ENCODE assay signal across 1 cellular context in genomic region chr17:82297804-82298537, GRCh38.
TF ChIP-seq lines count a peak whose summit lies in the region.

No MANE protein-coding gene starts in this region.

TF ChIP-seq in K562, 482 proteins besides CTCF, POLR2A, EP300 and RAD21 (continued from another document and continues in another):
- TF ChIP-seq TEAD2 (tag; IDR thresholded peaks at IDR 0.05) (no peak), BMI1 (IDR thresholded peaks at IDR 0.05; ENCODE audit: low read length) (no peak), CUX1 (CRISPR knock-in tag; IDR thresholded peaks at IDR 0.05) (0 out of 2 replicates have a peak, but pooled peaks have one; percentile 41), ZNF707 (CRISPR knock-in tag; conservative IDR thresholded peaks at IDR 0.05) (no peak), SIN3A (IDR thresholded peaks at IDR 0.05; ENCODE audit: borderline replicate concordance in 2 of 2, control insufficient read depth in 1 of 2, low read depth in 2 of 2, low read length in 2 of 2) (no peak), TAF7 (tag; IDR thresholded peaks at IDR 0.05) (0 out of 2 replicates have a peak, but pooled peaks have one; percentile 10), ZNF133 (CRISPR knock-in tag; IDR thresholded peaks at IDR 0.05) (no peak), ZNF780A (CRISPR knock-in tag; IDR thresholded peaks at IDR 0.05) (no peak), NRF1 (conservative IDR thresholded peaks at IDR 0.05 in 1 of 2, IDR thresholded peaks at IDR 0.05 in 1 of 2) (peak; percentile 69 to 74), RNF2 (IDR thresholded peaks at IDR 0.05) (peak; percentile 55; the same call in 1 of the 2 replicates), ZNF263 (CRISPR knock-in tag; IDR thresholded peaks at IDR 0.05; ENCODE audit: borderline replicate concordance) (peak; percentile 84; the same call in 1 of the 2 replicates), UBTF (IDR thresholded peaks at IDR 0.05; ENCODE audit: borderline replicate concordance in 1 of 2, low read depth in 2 of 2, low read length in 2 of 2) (peak; percentile 77 to 92; a peak in 3 of 4 replicates), ZFX (CRISPR knock-in tag; IDR thresholded peaks at IDR 0.05) (peak; percentile 53), KLF13 (tag; IDR thresholded peaks at IDR 0.05; ENCODE audit: borderline replicate concordance, low read depth) (no peak), KDM1A (IDR thresholded peaks at IDR 0.05) (no peak), ZNF165 (CRISPR knock-in tag; IDR thresholded peaks at IDR 0.05; ENCODE audit: borderline replicate concordance) (no peak), PHF21A (IDR thresholded peaks at IDR 0.05; ENCODE audit: borderline replicate concordance, low read depth) (no peak), HSF4 (CRISPR knock-in tag; IDR thresholded peaks at IDR 0.05; ENCODE audit: borderline replicate concordance) (no peak), NFE2 (IDR thresholded peaks at IDR 0.05; ENCODE audit: low read depth) (no peak), TRIM24 (IDR thresholded peaks at IDR 0.05) (peak in 1 of 2 experiments; percentile 56; a peak in 2 of 4 replicates), MAFF (IDR thresholded peaks at IDR 0.05; ENCODE audit: low read length) (no peak), BRD9 (IDR thresholded peaks at IDR 0.05; ENCODE audit: low read depth, partially characterized antibody) (no peak), GATA2 (CRISPR knock-in tag; IDR thresholded peaks at IDR 0.05) (no peak), STAG1 (CRISPR knock-in tag; IDR thresholded peaks at IDR 0.05; ENCODE audit: borderline replicate concordance) (no peak), SLC30A9 (CRISPR knock-in tag; IDR thresholded peaks at IDR 0.05) (no peak), MED1 (CRISPR knock-in tag; IDR thresholded peaks at IDR 0.05; ENCODE audit: borderline replicate concordance) (no peak), SMARCA5 (IDR thresholded peaks at IDR 0.05) (0 out of 2 replicates have a peak, but pooled peaks have one; percentile 25), ELF4 (CRISPR knock-in tag; IDR thresholded peaks at IDR 0.05) (peak; percentile 50), FOS (IDR thresholded peaks at IDR 0.05; ENCODE audit: extremely low read depth, insufficient read length) (no peak), ZSCAN32 (CRISPR knock-in tag; IDR thresholded peaks at IDR 0.05) (no peak), CHCHD3 (CRISPR knock-in tag; IDR thresholded peaks at IDR 0.05) (no peak), TFE3 (CRISPR knock-in tag; IDR thresholded peaks at IDR 0.05) (no peak), CBFB (CRISPR knock-in tag; IDR thresholded peaks at IDR 0.05) (no peak), KLF1 (tag; IDR thresholded peaks at IDR 0.05) (no peak), USF2 (CRISPR knock-in tag; IDR thresholded peaks at IDR 0.05) (no peak), ZBTB5 (IDR thresholded peaks at IDR 0.05) (no peak), THRB (CRISPR knock-in tag; conservative IDR thresholded peaks at IDR 0.05) (no peak), ZBTB8A (IDR thresholded peaks at IDR 0.05; ENCODE audit: partially characterized antibody) (no peak), KAT2B (IDR thresholded peaks at IDR 0.05; ENCODE audit: low read depth, low read length) (no peak), DEAF1 (CRISPR knock-in tag; IDR thresholded peaks at IDR 0.05) (no peak), ZNF316 (IDR thresholded peaks at IDR 0.05) (no peak)
